Comparison of ENCODE assay signal across 1 cellular context in genomic region chr20:64253000-64253383, GRCh38.
TF ChIP-seq lines count a peak whose summit lies in the region.

No MANE protein-coding gene starts in this region.

TF ChIP-seq in GM12878, 131 proteins besides CTCF, POLR2A, EP300 and RAD21 (continued from another document):
- TF ChIP-seq IKZF1 (conservative IDR thresholded peaks at IDR 0.05) = peak; percentile 18; the same call in 1 of the 2 replicates
